Comparison of ENCODE assay signal across 21 cellular contexts in the genomic region with DNA sequence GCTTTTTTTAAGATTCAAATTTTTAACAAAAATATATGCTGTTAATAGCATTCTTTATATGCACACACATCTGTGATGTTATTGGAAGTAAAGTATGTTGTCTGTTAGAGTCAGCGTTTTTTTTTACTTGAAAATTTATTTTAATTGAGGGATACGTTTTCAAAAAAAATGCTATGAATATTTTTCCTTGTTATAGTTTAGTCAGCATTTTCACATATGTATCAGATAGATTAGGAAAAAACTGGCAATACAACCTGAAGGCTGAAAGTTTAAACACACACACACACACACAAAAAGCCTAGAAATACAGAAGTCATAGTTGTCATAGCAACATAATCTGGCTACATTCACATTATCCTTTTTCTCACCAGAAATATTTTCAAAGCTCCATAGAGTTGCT.
"Had no signal": no experiment of that assay in that cellular context is flagged by ENCODE, and none has a peak within 500 bp of the region (broad histone marks: within the 10 kb centered on the region; RNA-seq: fewer than 3 reads in every experiment).

No MANE protein-coding gene starts in this region.

- H3K27me3 ChIP-seq: SJSA1 had no signal

- DNase-seq: KBM-7, MV-4-11, NCI-H1048, NCI-H1105, NCI-H1417, NCI-H1436 treated with DMSO at 0.1 percent for 48 hours, NCI-H1694, NCI-H1930, NCI-H2081, NCI-H2107, NCI-H2227 treated with DMSO at 0.1 percent for 48 hours, NCI-H524, NCI-H526 treated with DMSO at 0.1 percent for 48 hours, NCI-H774, Right ventricle myocardium superior, RPMI8226, SIG-M5, SK-N-SH, SW 1271, T-cell had no signal

- H3K9ac ChIP-seq: SK-N-SH had no signal

- H3K9me3 ChIP-seq: SJSA1, SK-N-SH had no signal

- ATAC-seq: T-cell had no signal

- H3K36me3 ChIP-seq: SJSA1 had no signal

- H3K4me3 ChIP-seq: SJSA1 had no signal

- H3K27ac ChIP-seq: SJSA1 had no signal

- H3K4me1 ChIP-seq: SJSA1 had no signal

- H3K4me2 ChIP-seq: SK-N-SH had no signal
